22 cellular contexts compared by ENCODE assay signal in genomic region chr1:14888374-14888773, GRCh38.
"Had no signal": no experiment of that assay in that cellular context is flagged by ENCODE, and none has a peak within 500 bp of the region (broad histone marks: within the 10 kb centered on the region; RNA-seq: fewer than 3 reads in every experiment).

No MANE protein-coding gene starts in this region.

- H3K36me3 Mint-ChIP-seq: immature natural killer cell, mesothelial cell of epicardium had no signal

- ATAC-seq: foreskin keratinocyte, gastroesophageal sphincter, heart left ventricle, left colon, left lung, left ventricle myocardium superior, lower lobe of right lung, mucosa of descending colon had no signal

- H3K9me3 Mint-ChIP-seq: immature natural killer cell, mesothelial cell of epicardium had no signal

- H3K4me1 Mint-ChIP-seq: immature natural killer cell had no signal

- H3K4me3 ChIP-seq: coronary artery, dorsolateral prefrontal cortex, esophagus muscularis mucosa, gastroesophageal sphincter, heart left ventricle, hepatocyte, left lung, lower lobe of right lung, mucosa of descending colon had no signal

- H3K4me1 ChIP-seq: esophagus muscularis mucosa, foreskin keratinocyte, gastroesophageal sphincter, heart left ventricle, left lung, lower lobe of right lung had no signal

- H3K27ac Mint-ChIP-seq: immature natural killer cell, mesothelial cell of epicardium had no signal

- H3K9me3 ChIP-seq: esophagus muscularis mucosa, gastroesophageal sphincter, heart left ventricle, left lung, lower lobe of right lung, mucosa of descending colon had no signal

- H2AFZ ChIP-seq: hepatocyte had no signal

- H3K79me2 ChIP-seq: hepatocyte had no signal

- H3K4me2 ChIP-seq: hepatocyte had no signal

- H3K27ac ChIP-seq: coronary artery, dorsolateral prefrontal cortex, esophagus muscularis mucosa, foreskin keratinocyte, gastroesophageal sphincter, heart left ventricle, left lung, lower lobe of right lung had no signal

- DNase-seq: dermis blood vessel endothelial cell; dorsolateral prefrontal cortex; effector CD4-positive, alpha-beta T cell; effector memory CD4-positive, alpha-beta T cell; foreskin keratinocyte; heart left ventricle; hypothalamus; immature natural killer cell; islet precursor cell; kidney; kidney glomerular epithelial cell; left colon; left lung; left ventricle myocardium superior; lower lobe of right lung; mesenchymal stem cell; mucosa of descending colon had no signal

- H3K36me3 ChIP-seq: esophagus muscularis mucosa, gastroesophageal sphincter, heart left ventricle, left lung, lower lobe of right lung had no signal

- H3K27me3 ChIP-seq: dorsolateral prefrontal cortex, hepatocyte had no signal

- H3K4me3 Mint-ChIP-seq: immature natural killer cell, mesothelial cell of epicardium had no signal
